Comparison of ENCODE assay signal across 1 cellular context in genomic region chr7:103996017-103996551, GRCh38.
A peak's percentile ranks its signal among the peaks of the same experiment; 100 is the strongest.
TF ChIP-seq lines count a peak whose summit lies in the region.

No MANE protein-coding gene starts in this region.

TF ChIP-seq in K562, 482 proteins besides CTCF, POLR2A, EP300 and RAD21 (continued from another document and continues in another):
- TF ChIP-seq BDP1 (IDR thresholded peaks at IDR 0.05; ENCODE audit: insufficient read depth, insufficient read length) (no peak), COPS2 (conservative IDR thresholded peaks at IDR 0.05) (no peak), SNAPC5 (CRISPR knock-in tag; IDR thresholded peaks at IDR 0.05) (no peak), REST (CRISPR knock-in tag; IDR thresholded peaks at IDR 0.05; ENCODE audit: low read depth) (no peak), NR2C2 (CRISPR knock-in tag; IDR thresholded peaks at IDR 0.05) (no peak), NR2C2 (tag; IDR thresholded peaks at IDR 0.05) (peak; percentile 58; the same call in 1 of the 2 replicates), ZC3H8 (IDR thresholded peaks at IDR 0.05) (no peak; the same call in 1 of the 2 replicates), PBX2 (CRISPR knock-in tag; IDR thresholded peaks at IDR 0.05; ENCODE audit: low read depth) (no peak), PBX2 (tag; conservative IDR thresholded peaks at IDR 0.05; ENCODE audit: low read depth) (peak; percentile 95), ZBTB12 (CRISPR knock-in tag; IDR thresholded peaks at IDR 0.05) (peak; percentile 77), NCOA1 (IDR thresholded peaks at IDR 0.05; ENCODE audit: low read depth) (peak; percentile 95), SIN3B (IDR thresholded peaks at IDR 0.05; ENCODE audit: low read depth) (no peak), ZNF592 (IDR thresholded peaks at IDR 0.05) (peak; percentile 73; the same call in 1 of the 2 replicates), MCM7 (IDR thresholded peaks at IDR 0.05) (no peak; a peak in 1 of 4 replicates), DNMT1 (IDR thresholded peaks at IDR 0.05) (no peak), HDGF (IDR thresholded peaks at IDR 0.05) (no peak), CBFA2T2 (conservative IDR thresholded peaks at IDR 0.05) (peak; percentile 100), NFIX (CRISPR knock-in tag; IDR thresholded peaks at IDR 0.05; ENCODE audit: low read depth) (no peak), CUX1 (CRISPR knock-in tag; IDR thresholded peaks at IDR 0.05) (peak; percentile 96), IRF9 (tag; IDR thresholded peaks at IDR 0.05) (peak; percentile 63; the same call in 1 of the 2 replicates), ILF3 (IDR thresholded peaks at IDR 0.05; ENCODE audit: borderline replicate concordance) (peak; percentile 82; the same call in 1 of the 2 replicates), ZBTB5 (IDR thresholded peaks at IDR 0.05) (no peak; the same call in 1 of the 2 replicates), MEF2A (IDR thresholded peaks at IDR 0.05; ENCODE audit: control insufficient read depth, low read depth, low read length) (no peak), ZBED1 (IDR thresholded peaks at IDR 0.05) (peak; percentile 97), SAFB2 (IDR thresholded peaks at IDR 0.05; ENCODE audit: borderline replicate concordance, low read depth, low read length, severe bottlenecking) (no peak), DDX20 (tag; IDR thresholded peaks at IDR 0.05; ENCODE audit: low read depth) (peak; percentile 43; the same call in 1 of the 2 replicates), ETV1 (tag; conservative IDR thresholded peaks at IDR 0.05; ENCODE audit: low read depth) (peak; percentile 65; the same call in 1 of the 2 replicates), NELFE (IDR thresholded peaks at IDR 0.05; ENCODE audit: insufficient read depth, insufficient read length) (no peak), EZH2 (IDR thresholded peaks at IDR 0.05; ENCODE audit: borderline replicate concordance, low read depth, low read length) (peak; percentile 97; the same call in 1 of the 2 replicates), CREB1 (IDR thresholded peaks at IDR 0.05) (peak; percentile 91), CREB1 (CRISPR knock-in tag; IDR thresholded peaks at IDR 0.05) (no peak), ARID3A (IDR thresholded peaks at IDR 0.05; ENCODE audit: borderline replicate concordance, low read depth, low read length) (peak; percentile 96), CEBPB (tag; IDR thresholded peaks at IDR 0.05) (no peak), SMARCA5 (IDR thresholded peaks at IDR 0.05) (no peak)
